Comparison of ENCODE assay signal across 12 cellular contexts in the genomic region with DNA sequence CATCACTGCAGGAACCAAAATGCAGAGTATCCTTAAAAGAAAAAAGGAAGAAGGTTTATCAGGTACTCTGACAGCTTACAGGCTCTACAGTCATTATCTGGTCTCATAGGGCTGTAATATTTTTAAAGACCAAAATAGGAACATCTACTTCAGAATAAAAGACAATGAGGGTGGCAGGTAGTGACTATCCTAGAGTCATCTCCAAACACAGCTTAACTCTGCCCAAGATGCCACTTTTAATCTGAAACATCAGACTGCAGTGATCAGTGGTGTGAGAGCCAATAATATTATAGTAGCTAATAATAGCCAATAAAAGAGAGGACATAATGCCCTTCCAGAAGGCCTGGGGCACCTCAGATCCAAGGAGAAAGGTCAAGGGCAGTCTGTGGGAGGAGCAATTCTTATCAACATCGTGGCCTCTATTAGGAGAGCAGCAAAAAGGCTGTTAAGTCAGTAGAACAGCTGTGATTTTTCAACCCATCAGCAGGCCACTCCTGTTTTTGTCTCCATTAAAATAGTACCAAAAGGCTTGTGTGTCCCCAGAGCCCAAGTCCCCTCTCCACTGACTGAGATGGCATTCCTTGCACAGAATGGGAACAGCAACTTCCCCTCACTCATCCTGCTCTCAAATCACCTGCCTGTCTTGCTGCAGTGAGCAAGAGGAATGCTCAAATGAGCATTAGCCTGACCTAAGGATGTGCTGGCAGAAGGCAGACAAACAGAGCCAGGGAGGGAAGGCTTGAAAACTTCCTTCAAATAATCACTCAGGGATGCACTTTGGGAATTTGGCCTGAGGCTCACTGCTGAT. TPM values are rescaled to one million over a fixed set of nuclear protein-coding genes. Genes with fewer than 3 reads are reported as not detected.
DNase-seq lines count a peak whose midpoint lies in the region; ATAC-seq and TF ChIP-seq lines count a peak whose summit lies in the region.
"Had no signal": no experiment of that assay in that cellular context is flagged by ENCODE, and none has a peak within 500 bp of the region (broad histone marks: within the 10 kb centered on the region; RNA-seq: fewer than 3 reads in every experiment).

No MANE protein-coding gene starts in this region.

- peaks cover 10% of the 10 kb centered on the region for H3K36me3 Mint-ChIP-seq in MCF 10A (ENCODE audit: insufficient read depth, unreplicated experiment)
- H3K36me3 Mint-ChIP-seq in activated B cell treated with CpG ODN at 0.5 μM for 24 hours (ENCODE audit: low read depth) = peaks cover 33% of the 10 kb centered on the region

- no peak for ATAC-seq in activated B cell treated with CpG ODN at 0.5 μM for 24 hours (ENCODE audit: low read depth)
- no peak for ATAC-seq in upper lobe of right lung
- no peak for ATAC-seq in GM19452 (IDR thresholded peaks at IDR 0.05; ENCODE audit: unreplicated experiment)
- no peak for ATAC-seq in GM21526 (IDR thresholded peaks at IDR 0.05; ENCODE audit: low FRiP score, unreplicated experiment)
- no peak for ATAC-seq in GM19463 (IDR thresholded peaks at IDR 0.05; ENCODE audit: unreplicated experiment)

- CTCF ChIA-PET in MCF 10A (lab: Yijun Ruan, JAX) = interaction anchor here (0.5 to 1.3 kb wide), 6 partner anchors 17 to 508 kb away, joined by 3 to 7 read pairs (median 3); no protein-coding TSS in a partner anchor
- CTCF ChIA-PET in activated B cell treated with CpG ODN at 0.5 μM for 24 hours (lab: Charles Lee) = interaction anchor here (1.3 kb wide), 2 partner anchors 17 to 60 kb away, joined by 3 to 6 read pairs; no protein-coding TSS in a partner anchor

- H3K27ac Mint-ChIP-seq in MCF 10A (ENCODE audit: low read depth, unreplicated experiment) = peak overlapping the region; percentile 19
- peak overlapping the region; percentile 50 for H3K27ac Mint-ChIP-seq in activated B cell treated with CpG ODN at 0.5 μM for 24 hours

- H3K4me3 ChIP-seq in breast epithelium = no peak overlapping the region
- no peak overlapping the region for H3K4me3 ChIP-seq in upper lobe of right lung
- H3K4me3 ChIP-seq: colonic mucosa, Peyer's patch had no signal

- H3K4me1 ChIP-seq in breast epithelium = no peaks in the 10 kb centered on the region
- peaks cover 8% of the 10 kb centered on the region for H3K4me1 ChIP-seq in upper lobe of right lung
- H3K4me1 ChIP-seq: colonic mucosa had no signal

- H3K4me1 Mint-ChIP-seq in MCF 10A (ENCODE audit: insufficient read depth, unreplicated experiment) (peaks cover 18% of the 10 kb centered on the region), activated B cell treated with CpG ODN at 0.5 μM for 24 hours (peaks cover 33% of the 10 kb centered on the region)
- H3K4me1 Mint-ChIP-seq: CD14-positive monocyte had no signal

- no peak for TF ChIP-seq POLR2A in breast epithelium (IDR thresholded peaks at IDR 0.05)

- H3K27ac ChIP-seq in breast epithelium (no peak overlapping the region), upper lobe of right lung (peak overlapping the region; percentile 18)
- H3K27ac ChIP-seq: colonic mucosa had no signal

- DNase-seq in MCF 10A (ENCODE audit: unreplicated experiment) = no peak
- no peak for DNase-seq in breast epithelium (ENCODE audit: low spot score in 2 of 2)
- no peak for DNase-seq in activated B cell treated with CpG ODN at 0.5 μM for 24 hours
- peak; percentile 90 for DNase-seq in islet precursor cell
- no peak for DNase-seq in upper lobe of right lung
- DNase-seq: colonic mucosa, NCI-H1105 treated with DMSO at 0.1 percent for 48 hours had no signal

- no TSS peak for BruUV-seq in MCF 10A (replicated peaks; lab: Mats Ljungman, UMichigan)

- H3K9me3 ChIP-seq in breast epithelium (no peaks in the 10 kb centered on the region), upper lobe of right lung (no peaks in the 10 kb centered on the region)
- H3K9me3 ChIP-seq: colonic mucosa, Peyer's patch had no signal

- TF ChIP-seq CTCF in MCF 10A (IDR thresholded peaks at IDR 0.05; ENCODE audit: unreplicated experiment) = no peak
- no peak for TF ChIP-seq CTCF in breast epithelium (IDR thresholded peaks at IDR 0.05)
- no peak for TF ChIP-seq CTCF in activated B cell treated with CpG ODN at 0.5 μM for 24 hours (IDR thresholded peaks at IDR 0.05)
- no peak for TF ChIP-seq CTCF in upper lobe of right lung (IDR thresholded peaks at IDR 0.05)

- H3K4me3 Mint-ChIP-seq in MCF 10A (ENCODE audit: unreplicated experiment) (no peak overlapping the region), activated B cell treated with CpG ODN at 0.5 μM for 24 hours (no peak overlapping the region)
- H3K4me3 Mint-ChIP-seq: CD14-positive monocyte had no signal

- intact Hi-C loops in MCF 10A (cut with micrococcal nuclease) (no loop called here), breast epithelium (cut with DNase I; ENCODE audit: low total_unique reads) (no loop called here), activated B cell treated with CpG ODN at 0.5 μM for 24 hours (cut with micrococcal nuclease) (no loop called here), upper lobe of right lung (cut with DNase I) (no loop called here)

- no peaks in the 10 kb centered on the region for H3K27me3 Mint-ChIP-seq in MCF 10A (ENCODE audit: insufficient read depth, unreplicated experiment)
- H3K27me3 Mint-ChIP-seq in activated B cell treated with CpG ODN at 0.5 μM for 24 hours = no peaks in the 10 kb centered on the region

- H3K27me3 ChIP-seq in breast epithelium (no peaks in the 10 kb centered on the region), upper lobe of right lung (no peaks in the 10 kb centered on the region)
- H3K27me3 ChIP-seq: colonic mucosa, Peyer's patch had no signal

- H3K9me3 Mint-ChIP-seq in MCF 10A (ENCODE audit: unreplicated experiment) (no peaks in the 10 kb centered on the region), activated B cell treated with CpG ODN at 0.5 μM for 24 hours (no peaks in the 10 kb centered on the region)
- H3K9me3 Mint-ChIP-seq: CD14-positive monocyte had no signal

- H3K36me3 ChIP-seq in breast epithelium = no peaks in the 10 kb centered on the region
- H3K36me3 ChIP-seq in upper lobe of right lung = no peaks in the 10 kb centered on the region
- H3K36me3 ChIP-seq: colonic mucosa, Peyer's patch had no signal

- POLR2A ChIA-PET in MCF 10A (lab: Yijun Ruan, JAX) (interaction anchor here (0.7 kb wide), 1 partner anchor 10 kb away, joined by 3 read pairs; no protein-coding TSS in a partner anchor), activated B cell treated with CpG ODN at 0.5 μM for 24 hours (lab: Charles Lee) (interaction anchor here (0.5 to 1.1 kb wide), 2 partner anchors 34 to 212 kb away, joined by 3 read pairs; no protein-coding TSS in a partner anchor)

RNA-seq across cellular contexts. Expression of gene SPOCK2, which starts 20.7 kb away (rescaled TPM):
- 1.2 and 1.3 TPM in 2 replicates for total RNA-seq in MCF 10A (2022)
- 1 to 10 TPM; 3.9 to 4.5 (median 4.1) TPM for total RNA-seq in breast epithelium
- total RNA-seq in activated B cell treated with CpG ODN at 0.5 μM for 24 hours = 24.2 and 27.8 TPM in 2 replicates
- 187 TPM for total RNA-seq in upper lobe of right lung
